Comparison of ENCODE assay signal across 18 cellular contexts in the genomic region with DNA sequence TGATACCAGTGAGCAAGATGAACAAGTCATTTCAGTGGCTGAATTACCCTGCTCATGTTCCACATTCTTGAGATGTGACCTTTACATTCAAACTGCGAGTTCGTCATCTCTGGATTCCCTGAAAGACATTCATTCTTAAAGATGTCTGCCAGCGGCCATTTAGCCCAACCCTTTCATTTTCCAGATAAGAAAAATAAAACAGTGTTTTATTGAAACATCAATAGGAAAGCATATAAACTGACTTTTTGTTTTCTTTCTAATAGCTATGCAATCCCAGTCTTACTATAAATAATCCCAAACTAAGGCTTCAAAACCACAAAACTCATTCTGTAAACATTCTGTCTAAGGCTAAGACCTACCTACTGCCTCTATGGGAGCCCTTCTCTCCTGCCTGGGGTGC.
DNase-seq lines count a peak whose midpoint lies in the region; ATAC-seq and TF ChIP-seq lines count a peak whose summit lies in the region.
"Had no signal": no experiment of that assay in that cellular context is flagged by ENCODE, and none has a peak within 500 bp of the region (broad histone marks: within the 10 kb centered on the region; RNA-seq: fewer than 3 reads in every experiment).

No MANE protein-coding gene starts in this region.

- H3K4me1 Mint-ChIP-seq in osteocyte (ENCODE audit: unreplicated experiment), result peaks cover 57% of the 10 kb centered on the region
- H3K4me1 Mint-ChIP-seq: activated CD4-positive, alpha-beta T cell treated with anti-CD3 and anti-CD28 coated beads, Interleukin-2, amount 10 ng/mL, durations not matched to agents 24 days and 14 days had no signal

- no peak overlapping the region for H3K27ac ChIP-seq in PC-9
- H3K27ac ChIP-seq: neutrophil, right atrium auricular region had no signal

- no peaks in the 10 kb centered on the region for H3F3A ChIP-seq in PC-9 (ENCODE audit: insufficient read depth, low read depth)

- H3K4me3 ChIP-seq in PC-9, result no peak overlapping the region
- H3K4me3 ChIP-seq: right atrium auricular region had no signal

- POLR2A ChIA-PET in PC-9 (lab: Charles Lee; ENCODE audit: unreplicated experiment), result interaction anchor here (0.6 kb wide), 1 partner anchor 9 kb away, joined by 6 read pairs; no protein-coding TSS in a partner anchor

- BruUV-seq in PC-9 (replicated peaks; lab: Mats Ljungman, UMichigan), result no TSS peak

- H3K79me2 ChIP-seq in PC-9 (ENCODE audit: low read depth), result no peaks in the 10 kb centered on the region

- H3K9me3 Mint-ChIP-seq in osteocyte (ENCODE audit: unreplicated experiment), result no peaks in the 10 kb centered on the region
- H3K9me3 Mint-ChIP-seq: activated CD4-positive, alpha-beta T cell treated with anti-CD3 and anti-CD28 coated beads, Interleukin-2, amount 10 ng/mL, durations not matched to agents 24 days and 14 days; stimulated activated naive CD8-positive, alpha-beta T cell treated with anti-CD3 and anti-CD28 coated beads, Interleukin-15, Interleukin-2, amounts not matched to agents 100 ng/mL and 50 ng/mL, for 24 hours had no signal

- no peak overlapping the region for H3K4me3 Mint-ChIP-seq in osteocyte (ENCODE audit: unreplicated experiment)
- H3K4me3 Mint-ChIP-seq: activated CD4-positive, alpha-beta T cell treated with anti-CD3 and anti-CD28 coated beads, Interleukin-2, amount 10 ng/mL, durations not matched to agents 24 days and 14 days; effector memory CD8-positive, alpha-beta T cell; stimulated activated naive CD8-positive, alpha-beta T cell treated with anti-CD3 and anti-CD28 coated beads, Interleukin-15, Interleukin-2, amounts not matched to agents 100 ng/mL and 50 ng/mL, for 24 hours had no signal

- TF ChIP-seq CTCF in PC-9 (conservative IDR thresholded peaks at IDR 0.05), result no peak
- no peak for TF ChIP-seq CTCF in osteocyte (IDR thresholded peaks at IDR 0.05)
- no peak for TF ChIP-seq CTCF in GM10266 (IDR thresholded peaks at IDR 0.05; ENCODE audit: control insufficient read depth, insufficient read depth, low read depth, missing control alignments)

- H3K4me1 ChIP-seq in PC-9 (replicated peaks; ENCODE audit: insufficient read depth), result no peaks in the 10 kb centered on the region
- H3K4me1 ChIP-seq: right atrium auricular region had no signal

- H3K9me2 ChIP-seq in PC-9 (ENCODE audit: insufficient read depth), result no peaks in the 10 kb centered on the region

- no peaks in the 10 kb centered on the region for H3K36me3 ChIP-seq in PC-9 (ENCODE audit: low read depth)
- H3K36me3 ChIP-seq: neutrophil, right atrium auricular region had no signal

- H3K4me2 ChIP-seq in PC-9, result no peak overlapping the region

- no peaks in the 10 kb centered on the region for H3K27me3 ChIP-seq in PC-9 (ENCODE audit: insufficient read depth, low read depth)
- H3K27me3 ChIP-seq: neutrophil, right atrium auricular region had no signal

- H3K27me3 Mint-ChIP-seq in osteocyte (ENCODE audit: unreplicated experiment), result no peaks in the 10 kb centered on the region
- H3K27me3 Mint-ChIP-seq: activated CD4-positive, alpha-beta T cell treated with anti-CD3 and anti-CD28 coated beads, Interleukin-2, amount 10 ng/mL, durations not matched to agents 24 days and 14 days; effector memory CD8-positive, alpha-beta T cell; stimulated activated naive CD8-positive, alpha-beta T cell treated with anti-CD3 and anti-CD28 coated beads, Interleukin-15, Interleukin-2, amounts not matched to agents 100 ng/mL and 50 ng/mL, for 24 hours had no signal

- peak overlapping the region; percentile 34; the same call in 1 of the 2 replicates for H2AFZ ChIP-seq in PC-9

- no peaks in the 10 kb centered on the region for H4K20me1 ChIP-seq in PC-9 (ENCODE audit: insufficient read depth)

- no peaks in the 10 kb centered on the region for H3K9me3 ChIP-seq in PC-9 (ENCODE audit: insufficient read depth, low read depth)
- H3K9me3 ChIP-seq: right atrium auricular region had no signal

- in situ Hi-C loops in Caki2 (cut with HindIII; ENCODE audit: low pct_unique_long_range_greater_than_20kb, low sequenced_read_pairs), result no loop called here

- intact Hi-C loops in PC-9 (cut with micrococcal nuclease; ENCODE audit: unreplicated experiment), result no loop called here
- intact Hi-C loops in Right ventricle myocardium superior (cut with DNase I), result no loop called here

- peaks cover 2% of the 10 kb centered on the region for H3K36me3 Mint-ChIP-seq in osteocyte (ENCODE audit: unreplicated experiment)

- H3K27ac Mint-ChIP-seq in osteocyte (ENCODE audit: unreplicated experiment), result peak overlapping the region; percentile 82
- H3K27ac Mint-ChIP-seq: activated CD4-positive, alpha-beta T cell treated with anti-CD3 and anti-CD28 coated beads, Interleukin-2, amount 10 ng/mL, durations not matched to agents 24 days and 14 days; effector memory CD8-positive, alpha-beta T cell; stimulated activated naive CD8-positive, alpha-beta T cell treated with anti-CD3 and anti-CD28 coated beads, Interleukin-15, Interleukin-2, amounts not matched to agents 100 ng/mL and 50 ng/mL, for 24 hours had no signal

- DNase-seq in Caki2 (ENCODE audit: low read depth), result peak; percentile 25
- DNase-seq in PC-9, result peak; percentile 6 to 53
- DNase-seq in dedifferentiated amniotic fluid mesenchymal stem cell (ENCODE audit: extremely low spot score), result peak; percentile 75
- no peak for DNase-seq in osteocyte (ENCODE audit: extremely low spot score, unreplicated experiment)
- no peak for DNase-seq in Right ventricle myocardium superior
- DNase-seq in GM10266 (ENCODE audit: extremely low spot score), result no peak
- no peak for DNase-seq in activated effector memory CD4-positive, alpha-beta T cell treated with anti-CD3 and anti-CD28 coated beads, Interleukin-2, amount 50 U/mL, for 16 hours
- DNase-seq: activated CD4-positive, alpha-beta T cell treated with anti-CD3 and anti-CD28 coated beads, Interleukin-2, amount 10 ng/mL, durations not matched to agents 24 days and 14 days; activated naive CD4-positive, alpha-beta T cell treated with anti-CD3 and anti-CD28 coated beads, Interleukin-2, amount 50 U/mL, for 16 hours; effector memory CD8-positive, alpha-beta T cell; foreskin fibroblast; NCI-H2081; NCI-H510A treated with DMSO at 0.1 percent for 48 hours had no signal

- ATAC-seq in Right ventricle myocardium superior (ENCODE audit: poor library complexity) (no peak), GM18858 (IDR thresholded peaks at IDR 0.05; ENCODE audit: unreplicated experiment) (no peak)
- ATAC-seq: effector memory CD8-positive, alpha-beta T cell; HepG2 had no signal

- CTCF ChIA-PET in PC-9 (lab: Charles Lee), result interaction anchor here (0.6 kb wide), 1 partner anchor 204 kb away, joined by 5 read pairs; no protein-coding TSS in a partner anchor

Comparison
In these comparisons a context has a peak if more than half of its experiments do, and no peak if none do; other contexts are left out.
1. DNase-seq: peak in Caki2 (single experiment), PC-9 (2 of 2) and dedifferentiated amniotic fluid mesenchymal stem cell (single experiment); none in osteocyte (single experiment), Right ventricle myocardium superior (single experiment), GM10266 (single experiment) and activated effector memory CD4-positive, alpha-beta T cell treated with anti-CD3 and anti-CD28 coated beads, Interleukin-2, amount 50 U/mL, for 16 hours (single experiment).